Comparison of ENCODE assay signal across 1 cellular context in the genomic region with DNA sequence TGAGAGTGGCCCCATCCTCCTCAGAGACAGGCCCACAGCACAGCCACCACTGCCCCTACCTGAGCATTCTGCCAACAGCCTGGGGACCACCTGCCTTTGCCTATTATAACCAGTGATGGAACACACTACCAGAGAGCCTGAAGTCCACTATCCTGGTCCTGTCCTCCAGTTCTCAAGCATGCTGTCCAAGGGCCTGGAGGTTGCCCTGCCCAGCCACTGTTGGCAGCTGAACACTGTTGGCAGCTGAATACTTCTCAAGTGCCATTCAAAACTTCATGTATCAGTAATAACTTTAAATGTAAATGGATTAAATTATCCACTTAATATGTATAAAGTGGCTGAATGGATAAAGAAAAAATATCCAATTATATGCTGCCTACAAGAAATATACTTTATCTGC.
TF ChIP-seq lines count a peak whose summit lies in the region.

No MANE protein-coding gene starts in this region.

TF ChIP-seq in GM23338, 12 proteins besides CTCF, POLR2A, EP300 and RAD21 (continued from another document):
- TF ChIP-seq, protein P1, sequence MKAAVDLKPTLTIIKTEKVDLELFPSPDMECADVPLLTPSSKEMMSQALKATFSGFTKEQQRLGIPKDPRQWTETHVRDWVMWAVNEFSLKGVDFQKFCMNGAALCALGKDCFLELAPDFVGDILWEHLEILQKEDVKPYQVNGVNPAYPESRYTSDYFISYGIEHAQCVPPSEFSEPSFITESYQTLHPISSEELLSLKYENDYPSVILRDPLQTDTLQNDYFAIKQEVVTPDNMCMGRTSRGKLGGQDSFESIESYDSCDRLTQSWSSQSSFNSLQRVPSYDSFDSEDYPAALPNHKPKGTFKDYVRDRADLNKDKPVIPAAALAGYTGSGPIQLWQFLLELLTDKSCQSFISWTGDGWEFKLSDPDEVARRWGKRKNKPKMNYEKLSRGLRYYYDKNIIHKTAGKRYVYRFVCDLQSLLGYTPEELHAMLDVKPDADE (IDR thresholded peaks at IDR 0.05), result no peak
- no peak for TF ChIP-seq EZH2 (IDR thresholded peaks at IDR 0.05; ENCODE audit: low read depth, unreplicated experiment)
- no peak for TF ChIP-seq POLR2AphosphoS5 (IDR thresholded peaks at IDR 0.05; ENCODE audit: low read depth)
- TF ChIP-seq NANOG (IDR thresholded peaks at IDR 0.05; ENCODE audit: borderline replicate concordance), result no peak
- TF ChIP-seq JUNB (IDR thresholded peaks at IDR 0.05; ENCODE audit: unreplicated experiment), result no peak
- no peak for TF ChIP-seq CREB1 (CRISPR knock-in tag; IDR thresholded peaks at IDR 0.05; ENCODE audit: low read depth)
- no peak for TF ChIP-seq STAT1 (IDR thresholded peaks at IDR 0.05; ENCODE audit: unreplicated experiment)
- TF ChIP-seq ZNF331 (CRISPR knock-in tag; IDR thresholded peaks at IDR 0.05; ENCODE audit: low read depth), result no peak
